8 cellular contexts compared by ENCODE assay signal in genomic region chr10:30581779-30582380, GRCh38. TPM values are rescaled to one million over a fixed set of nuclear protein-coding genes. Genes with fewer than 3 reads are reported as not detected.
DNase-seq lines count a peak whose midpoint lies in the region; ATAC-seq, FAIRE-seq and TF ChIP-seq lines count a peak whose summit lies in the region.

No MANE protein-coding gene starts in this region.

- TF ChIP-seq CTCF in esophagus muscularis mucosa (IDR thresholded peaks at IDR 0.05) (peak; percentile 40 to 61 (median 40)), ovary (IDR thresholded peaks at IDR 0.05) (peak; percentile 23 to 45 (median 27))

- no peaks in the 10 kb centered on the region for H3K27me3 ChIP-seq in esophagus muscularis mucosa
- no peaks in the 10 kb centered on the region for H3K27me3 ChIP-seq in ovary

- TF ChIP-seq POLR2A in esophagus muscularis mucosa (IDR thresholded peaks at IDR 0.05; ENCODE audit: low read depth) = no peak
- no peak for TF ChIP-seq POLR2A in ovary (IDR thresholded peaks at IDR 0.05)

- TF ChIP-seq EP300 in esophagus muscularis mucosa (IDR thresholded peaks at IDR 0.05) (no peak), ovary (IDR thresholded peaks at IDR 0.05) (no peak)

- H3K36me3 ChIP-seq in esophagus muscularis mucosa = no peaks in the 10 kb centered on the region
- H3K36me3 ChIP-seq in ovary = no peaks in the 10 kb centered on the region

- no peaks in the 10 kb centered on the region for H3K9me3 ChIP-seq in esophagus muscularis mucosa
- no peaks in the 10 kb centered on the region for H3K9me3 ChIP-seq in ovary

- peaks cover 16 to 25% (median 20%) of the 10 kb centered on the region in 4 donors for H3K4me1 ChIP-seq in esophagus muscularis mucosa
- no peaks in the 10 kb centered on the region for H3K4me1 ChIP-seq in ovary (ENCODE audit: insufficient read depth)

- DNase-seq in NCI-H1436 (lab: John Stamatoyannopoulos, UW) (peak; percentile 0), NCI-H1436 treated with DMSO at 0.1 percent for 48 hours (lab: John Stamatoyannopoulos, UW) (no peak), GM18507 (ENCODE audit: extremely low spot score, insufficient read length, low read depth) (peak; percentile 20), RPMI8226 (peak; percentile 41), esophagus muscularis mucosa (ENCODE audit: extremely low spot score) (no peak), ovary (peak in 1 of 5 donors; percentile 37)

- WGBS in esophagus muscularis mucosa = 45% methylated on average over 3 of the region's 3 CpGs
- WGBS in ovary, 3 donors = 38 to 47% (median 45%) methylated on average over 3 of the region's 3 CpGs

- intact Hi-C loops in esophagus muscularis mucosa (cut with DNase I) = no loop called here
- intact Hi-C loops in ovary (cut with DNase I) = loop anchor here in 1 of 4 donors (1.0 kb wide), 1 partner anchor 87 kb away; no protein-coding TSS in a partner anchor

- FAIRE-seq in GM18507 (lab: Jason Lieb, UNC) = peak; percentile 48

- ATAC-seq in HG02642 (IDR thresholded peaks at IDR 0.05; ENCODE audit: poor library complexity, unreplicated experiment) = no peak
- ATAC-seq in HG03342 (IDR thresholded peaks at IDR 0.05; ENCODE audit: unreplicated experiment) = no peak

- H3K4me3 ChIP-seq in esophagus muscularis mucosa = no peak overlapping the region
- no peak overlapping the region for H3K4me3 ChIP-seq in ovary

- H3K27ac ChIP-seq in esophagus muscularis mucosa (replicated peaks in 1 of 4) = no peak overlapping the region
- no peak overlapping the region for H3K27ac ChIP-seq in ovary

RNA-seq across cellular contexts. Expression of gene LYZL2, which starts 47.7 kb away (rescaled TPM):
- total RNA-seq in esophagus muscularis mucosa (not detected), ovary (not detected)
- not detected for polyA plus RNA-seq in ovary

Comparison
In these comparisons a context has a peak if more than half of its experiments do, and no peak if none do; other contexts are left out.
1. DNase-seq: peak in NCI-H1436 (single experiment), GM18507 (single experiment) and RPMI8226 (single experiment); none in NCI-H1436 treated with DMSO at 0.1 percent for 48 hours (single experiment) and esophagus muscularis mucosa (single experiment).